Comparison of ENCODE assay signal across 8 cellular contexts in genomic region chr1:36385410-36386261, GRCh38. TPM values are rescaled to one million over a fixed set of nuclear protein-coding genes. Genes with fewer than 3 reads are reported as not detected.
A peak's percentile ranks its signal among the peaks of the same experiment; 100 is the strongest.
DNase-seq lines count a peak whose midpoint lies in the region; ATAC-seq and TF ChIP-seq lines count a peak whose summit lies in the region.

Gene STK40, minus strand, starts transcription at chr1:36385924. Its CDS starts 24,592 bp downstream, at chr1:36361332.

- peaks cover 12% of the 10 kb centered on the region; the same call in 1 of the 2 replicates for H3K79me2 ChIP-seq in H9 (ENCODE audit: insufficient read depth, low read length)

- no CpG with 5 or more reads among the region's 82 CpGs for WGBS in H9 (ENCODE audit: extremely low coverage, insufficient read length, low lambda C conversion rate)

- no peaks in the 10 kb centered on the region for H4K20me1 ChIP-seq in H9 (ENCODE audit: control insufficient read depth, insufficient read depth, insufficient read length)

- no peak within 1 kb of the TSS for H2AK5ac ChIP-seq in H9 (ENCODE audit: insufficient read length, low read length)

- H3K9ac ChIP-seq in H9 (ENCODE audit: extremely low read depth, insufficient read length, low read length), result peak within 1 kb of the TSS; percentile 68

- H3K4me1 ChIP-seq in H9 (ENCODE audit: insufficient read depth, low read length), result peaks cover 5% of the 10 kb centered on the region; the same call in 1 of the 2 replicates

- H3K4me3 Mint-ChIP-seq in H9 (peak within 1 kb of the TSS; percentile 87 to 97), nephron progenitor cell (peak within 1 kb of the TSS; percentile 88)
- peak within 1 kb of the TSS; percentile 81 to 83 for H3K4me3 Mint-ChIP-seq in stimulated activated naive CD8-positive, alpha-beta T cell treated with anti-CD3 and anti-CD28 coated beads, Interleukin-15, amount 100 ng/mL, for 72 hours

- peaks cover 5 to 11% (median 6%) of the 10 kb centered on the region in 3 experiments; a peak in 5 of 7 replicates for H3K36me3 Mint-ChIP-seq in H9 (ENCODE audit: insufficient read depth in 1 of 3, low read depth in 3 of 3)
- H3K36me3 Mint-ChIP-seq in nephron progenitor cell (ENCODE audit: low read depth), result peaks cover 14% of the 10 kb centered on the region

- peak within 1 kb of the TSS; percentile 85; the same call in 1 of the 2 replicates for H3K14ac ChIP-seq in H9 (ENCODE audit: insufficient read depth, low read length)

- no peak within 1 kb of the TSS; the same call in 1 of the 2 replicates for H3K4ac ChIP-seq in H9 (ENCODE audit: low read depth, low read length)

- H3T11ph ChIP-seq in H9 (ENCODE audit: low read length), result peak within 1 kb of the TSS; percentile 56

- no peak within 1 kb of the TSS for H4K91ac ChIP-seq in H9 (ENCODE audit: insufficient read length, low read depth, low read length)

- H3K56ac ChIP-seq in H9 (ENCODE audit: insufficient read length, low read depth, low read length), result peak within 1 kb of the TSS; percentile 5

- H3K9me3 Mint-ChIP-seq in H9 (no peaks in the 10 kb centered on the region), nephron progenitor cell (no peaks in the 10 kb centered on the region)
- H3K9me3 Mint-ChIP-seq in stimulated activated naive CD8-positive, alpha-beta T cell treated with anti-CD3 and anti-CD28 coated beads, Interleukin-15, amount 100 ng/mL, for 72 hours, result no peaks in the 10 kb centered on the region

- peaks cover 17% of the 10 kb centered on the region for H3K36me3 ChIP-seq in MG63

- ATAC-seq in stimulated activated naive CD8-positive, alpha-beta T cell treated with anti-CD3 and anti-CD28 coated beads, Interleukin-15, amount 100 ng/mL, for 72 hours, result peak; percentile 92

- no peak within 1 kb of the TSS for H2BK20ac ChIP-seq in H9 (ENCODE audit: low read depth, low read length, poor library complexity, severe bottlenecking)

- DNase-seq in EL (peak; percentile 100), H9 (peak; percentile 99), MG63 (peak; percentile 98), SIG-M5 (lab: John Stamatoyannopoulos, UW) (peak; percentile 95), activated gamma-delta T cell (lab: John Stamatoyannopoulos, UW) (peak; percentile 97), fibroblast of the conjunctiva (ENCODE audit: low read depth) (peak; percentile 100), nephron progenitor cell (peak; percentile 98)
- peak; percentile 95 to 98 for DNase-seq in stimulated activated naive CD8-positive, alpha-beta T cell treated with anti-CD3 and anti-CD28 coated beads, Interleukin-15, amount 100 ng/mL, for 72 hours

- peak within 1 kb of the TSS; percentile 12 for H2BK120ac ChIP-seq in H9 (ENCODE audit: low read depth, low read length, poor library complexity, severe bottlenecking)

- peak within 1 kb of the TSS; percentile 85 for H3K18ac ChIP-seq in H9 (ENCODE audit: insufficient read length, low read depth, low read length)

- peaks cover 11% of the 10 kb centered on the region for H3K23me2 ChIP-seq in H9 (ENCODE audit: insufficient read length, low read depth, low read length, poor library complexity, severe bottlenecking)

- peak within 1 kb of the TSS; percentile 18 for H2BK12ac ChIP-seq in H9 (ENCODE audit: insufficient read length, low read depth, low read length)

- H3K9me3 ChIP-seq in H9 (ENCODE audit: control insufficient read depth, low read depth, low read length) (no peaks in the 10 kb centered on the region), MG63 (no peaks in the 10 kb centered on the region)

- H3K27me3 ChIP-seq in H9 (ENCODE audit: insufficient read depth, low read length) (no peaks in the 10 kb centered on the region), MG63 (no peaks in the 10 kb centered on the region)

- no peaks in the 10 kb centered on the region for H3K79me1 ChIP-seq in H9 (ENCODE audit: insufficient read depth, low read depth, low read length, poor library complexity, severe bottlenecking)

- H3K27ac Mint-ChIP-seq in H9, result peak within 1 kb of the TSS; percentile 99 to 100 (median 100)
- peak within 1 kb of the TSS; percentile 83 for H3K27ac Mint-ChIP-seq in nephron progenitor cell
- peak within 1 kb of the TSS; percentile 100 for H3K27ac Mint-ChIP-seq in stimulated activated naive CD8-positive, alpha-beta T cell treated with anti-CD3 and anti-CD28 coated beads, Interleukin-15, amount 100 ng/mL, for 72 hours

- H2AFZ ChIP-seq in H9 (ENCODE audit: low read length), result no peak within 1 kb of the TSS

- H2BK15ac ChIP-seq in H9 (ENCODE audit: low read depth, low read length), result no peak within 1 kb of the TSS

- peak within 1 kb of the TSS; percentile 82 for H3K4me2 ChIP-seq in H9 (ENCODE audit: insufficient read depth, insufficient read length, low read length)

- peak within 1 kb of the TSS; percentile 38 for H2BK5ac ChIP-seq in H9 (ENCODE audit: insufficient read length, low read length)

- no peak for TF ChIP-seq CTCF in H9 (conservative IDR thresholded peaks at IDR 0.05)
- no peak for TF ChIP-seq CTCF in nephron progenitor cell (IDR thresholded peaks at IDR 0.05)

- H3K4me1 Mint-ChIP-seq in H9, result peaks cover 28 to 35% of the 10 kb centered on the region in 2 experiments
- H3K4me1 Mint-ChIP-seq in nephron progenitor cell, result peaks cover 55% of the 10 kb centered on the region
- peaks cover 75% of the 10 kb centered on the region for H3K4me1 Mint-ChIP-seq in stimulated activated naive CD8-positive, alpha-beta T cell treated with anti-CD3 and anti-CD28 coated beads, Interleukin-15, amount 100 ng/mL, for 72 hours

- H3K4me3 ChIP-seq in MG63, result peak within 1 kb of the TSS; percentile 86

- H3K27ac ChIP-seq in H9 (ENCODE audit: insufficient read length, low read depth, low read length), result peak within 1 kb of the TSS; percentile 85

- H4K5ac ChIP-seq in H9 (ENCODE audit: insufficient read length, low read depth, low read length), result peak within 1 kb of the TSS; percentile 69

- H3K27me3 Mint-ChIP-seq in H9 (ENCODE audit: low read depth) (no peaks in the 10 kb centered on the region), nephron progenitor cell (ENCODE audit: low read depth, poor library complexity) (no peaks in the 10 kb centered on the region)
- no peaks in the 10 kb centered on the region for H3K27me3 Mint-ChIP-seq in stimulated activated naive CD8-positive, alpha-beta T cell treated with anti-CD3 and anti-CD28 coated beads, Interleukin-15, amount 100 ng/mL, for 72 hours

- peak within 1 kb of the TSS; percentile 6 for H4K8ac ChIP-seq in H9 (replicated peaks; ENCODE audit: insufficient read length, low read depth, low read length)

- H3K23ac ChIP-seq in H9 (ENCODE audit: insufficient read length, low read depth, low read length), result no peak within 1 kb of the TSS

RNA-seq across cellular contexts. Expression of gene STK40, which starts in this region (rescaled TPM):
- 26.2 and 27.5 TPM in 2 replicates for total RNA-seq in H9 (2021)
- 10.0 and 13.2 TPM in 2 replicates for total RNA-seq in MG63 (2014; rRNA removed; shearing (Covaris generic); ENCODE audit: low replicate concordance)

Comparison
In these comparisons a context has a peak if more than half of its experiments do, and no peak if none do; other contexts are left out.
1. Peak in every context shown above with its lines: DNase-seq, ATAC-seq, H3K4me3 ChIP-seq and H3K27ac ChIP-seq.